ENCODE assay signal across 26 cellular contexts in genomic region chr17:3924421-3925350, GRCh38. TPM values are rescaled to one million over a fixed set of nuclear protein-coding genes. Genes with fewer than 3 reads are reported as not detected.
DNase-seq lines count a peak whose midpoint lies in the region; ATAC-seq and TF ChIP-seq lines count a peak whose summit lies in the region.
"Had no signal": no experiment of that assay in that cellular context is flagged by ENCODE, and none has a peak within 500 bp of the region (broad histone marks: within the 10 kb centered on the region; RNA-seq: fewer than 3 reads in every experiment).

No MANE protein-coding gene starts in this region.

- H3K9ac ChIP-seq in muscle layer of colon (ENCODE audit: low read length), result no peak overlapping the region

- peak; percentile 30 for ATAC-seq in Right ventricle myocardium inferior
- no peak for ATAC-seq in stimulated activated naive B cell treated with anti-CD40 and anti-IgM and Interleukin-4, amounts not matched to agents 10 μg/mL and 1 μg/mL and 100 μg/mL, for 72 hours (replicated peaks)
- no peak for ATAC-seq in HG03175 (IDR thresholded peaks at IDR 0.05; ENCODE audit: unreplicated experiment)
- ATAC-seq: activated CD8-positive, alpha-beta T cell treated with anti-CD3 and anti-CD28 coated beads, Interleukin-2, amount 10 ng/mL, durations not matched to agents 7 days and 5 days had no signal

- H3K4me1 Mint-ChIP-seq in stimulated activated naive B cell treated with anti-CD40 and anti-IgM and Interleukin-4, amounts not matched to agents 10 μg/mL and 1 μg/mL and 100 μg/mL, for 72 hours, result peaks cover 25 to 28% of the 10 kb centered on the region in 2 donors
- H3K4me1 Mint-ChIP-seq: activated naive CD4-positive, alpha-beta T cell treated with anti-CD3 and anti-CD28 coated beads, Interleukin-2, amount 10 ng/mL, durations not matched to agents 7 days and 5 days had no signal

- intact Hi-C loops in Right ventricle myocardium inferior (cut with DNase I), result no loop called here

- no peaks in the 10 kb centered on the region for H3K27me3 Mint-ChIP-seq in stimulated activated naive B cell treated with anti-CD40 and anti-IgM and Interleukin-4, amounts not matched to agents 10 μg/mL and 1 μg/mL and 100 μg/mL, for 72 hours
- H3K27me3 Mint-ChIP-seq: activated naive CD4-positive, alpha-beta T cell treated with anti-CD3 and anti-CD28 coated beads, Interleukin-2, amount 10 ng/mL, durations not matched to agents 7 days and 5 days; type B pancreatic cell had no signal

- peak; percentile 71 for DNase-seq in Right ventricle myocardium inferior (ENCODE audit: missing footprints)
- DNase-seq in right atrium auricular region (ENCODE audit: low spot score), result no peak
- peak; percentile 49 for DNase-seq in fibroblast of villous mesenchyme (ENCODE audit: low read depth)
- no peak for DNase-seq in stimulated activated naive B cell treated with anti-CD40 and anti-IgM and Interleukin-4, amounts not matched to agents 10 μg/mL and 1 μg/mL and 100 μg/mL, for 72 hours
- DNase-seq in activated CD8-positive, alpha-beta memory T cell treated with anti-CD3 and anti-CD28 coated beads for 24 hours, result no peak
- no peak for DNase-seq in GM20000 (ENCODE audit: low spot score)
- DNase-seq: activated CD8-positive, alpha-beta T cell treated with anti-CD3 and anti-CD28 coated beads, Interleukin-2, amount 10 ng/mL, durations not matched to agents 7 days and 5 days; activated naive CD4-positive, alpha-beta T cell treated with anti-CD3 and anti-CD28 coated beads, Interleukin-2, amount 10 ng/mL, durations not matched to agents 7 days and 5 days; activated T-cell treated with anti-CD3 and anti-CD28 coated beads, Interleukin-2, amount 50 U/mL, for 1 hour; anterior cingulate cortex; caudate nucleus; COR-L47; dorsolateral prefrontal cortex; foreskin melanocyte; islet precursor cell; MV-4-11; NCI-H1694; NCI-H526 treated with DMSO at 0.1 percent for 48 hours; RPMI8226; stimulated activated CD4-positive, alpha-beta T cell treated with anti-CD3 and anti-CD28 coated beads, Interleukin-4, amount 100 ng/mL, for 4 hours; T-helper 9 cell had no signal

- H3K9me3 ChIP-seq in right atrium auricular region, result no peaks in the 10 kb centered on the region
- H3K9me3 ChIP-seq in muscle layer of colon (ENCODE audit: low read length), result no peaks in the 10 kb centered on the region

- peak overlapping the region; percentile 59 for H3K27ac Mint-ChIP-seq in stimulated activated naive B cell treated with anti-CD40 and anti-IgM and Interleukin-4, amounts not matched to agents 10 μg/mL and 1 μg/mL and 100 μg/mL, for 72 hours

- H3K4me1 ChIP-seq in right atrium auricular region, result peaks cover 0 to 13% of the 10 kb centered on the region in 2 donors
- H3K4me1 ChIP-seq in muscle layer of colon (ENCODE audit: insufficient read depth, low read length), result no peaks in the 10 kb centered on the region

- H3K36me3 ChIP-seq in right atrium auricular region, result no peaks in the 10 kb centered on the region
- H3K36me3 ChIP-seq in muscle layer of colon (ENCODE audit: insufficient read depth, low read length), result no peaks in the 10 kb centered on the region

- H3K4me3 ChIP-seq in right atrium auricular region (no peak overlapping the region), fibroblast of villous mesenchyme (ENCODE audit: low read depth, low read length) (no peak overlapping the region), muscle layer of colon (ENCODE audit: low read depth in 1 of 2, low read length in 2 of 2) (no peak overlapping the region)
- H3K4me3 ChIP-seq: dorsolateral prefrontal cortex had no signal

- TF ChIP-seq CTCF in right atrium auricular region (IDR thresholded peaks at IDR 0.05), result no peak
- TF ChIP-seq CTCF in fibroblast of villous mesenchyme (IDR thresholded peaks at IDR 0.05; ENCODE audit: insufficient read depth, low read depth, low read length), result no peak
- TF ChIP-seq CTCF in GM20000 (IDR thresholded peaks at IDR 0.05; ENCODE audit: extremely low read depth, missing control alignments), result no peak

- H3K27me3 ChIP-seq in right atrium auricular region (no peaks in the 10 kb centered on the region), muscle layer of colon (ENCODE audit: control insufficient read depth in 1 of 2, insufficient read depth in 2 of 2, low read length in 2 of 2) (no peaks in the 10 kb centered on the region)
- H3K27me3 ChIP-seq: dorsolateral prefrontal cortex had no signal

- no peak overlapping the region for H3K4me3 Mint-ChIP-seq in stimulated activated naive B cell treated with anti-CD40 and anti-IgM and Interleukin-4, amounts not matched to agents 10 μg/mL and 1 μg/mL and 100 μg/mL, for 72 hours
- H3K4me3 Mint-ChIP-seq: activated CD8-positive, alpha-beta T cell treated with anti-CD3 and anti-CD28 coated beads, Interleukin-2, amount 10 ng/mL, durations not matched to agents 7 days and 5 days; activated naive CD4-positive, alpha-beta T cell treated with anti-CD3 and anti-CD28 coated beads, Interleukin-2, amount 10 ng/mL, durations not matched to agents 7 days and 5 days; type B pancreatic cell had no signal

- H3K9me3 Mint-ChIP-seq in stimulated activated naive B cell treated with anti-CD40 and anti-IgM and Interleukin-4, amounts not matched to agents 10 μg/mL and 1 μg/mL and 100 μg/mL, for 72 hours, result no peaks in the 10 kb centered on the region
- H3K9me3 Mint-ChIP-seq: activated naive CD4-positive, alpha-beta T cell treated with anti-CD3 and anti-CD28 coated beads, Interleukin-2, amount 10 ng/mL, durations not matched to agents 7 days and 5 days; type B pancreatic cell had no signal

- H3K27ac ChIP-seq in right atrium auricular region, result no peak overlapping the region
- H3K27ac ChIP-seq in muscle layer of colon (ENCODE audit: low read depth, low read length), result peak overlapping the region; percentile 52
- H3K27ac ChIP-seq: dorsolateral prefrontal cortex, epithelial cell of prostate had no signal

- H3K36me3 Mint-ChIP-seq in stimulated activated naive B cell treated with anti-CD40 and anti-IgM and Interleukin-4, amounts not matched to agents 10 μg/mL and 1 μg/mL and 100 μg/mL, for 72 hours, result peaks cover 30 to 39% of the 10 kb centered on the region in 2 donors
- H3K36me3 Mint-ChIP-seq: type B pancreatic cell had no signal

RNA-seq across cellular contexts. Expression of gene P2RX1, which starts 8.4 kb away (rescaled TPM):
- 0.16 TPM for total RNA-seq in Right ventricle myocardium inferior
- total RNA-seq in right atrium auricular region, result 1 to 10 TPM in 1 of 2 donors, under 1 TPM in 1; 0.85 to 2.8 TPM
- total RNA-seq in fibroblast of villous mesenchyme, result 1.3 and 2.3 TPM in 2 replicates
- total RNA-seq: HT1080 had no signal

RNA-seq across cellular contexts. Expression of gene CAMKK1, which starts 31.8 kb away (rescaled TPM):
- total RNA-seq in Right ventricle myocardium inferior, result 3.8 TPM
- 1 to 10 TPM; 3.0 to 3.2 TPM for total RNA-seq in right atrium auricular region
- total RNA-seq in fibroblast of villous mesenchyme, result 2.2 and 3.9 TPM in 2 replicates

RNA-seq across cellular contexts. Expression of gene ATP2A3, which starts 39.6 kb away (rescaled TPM):
- total RNA-seq in Right ventricle myocardium inferior, result 7.7 TPM
- 10 to 100 TPM in 1 of 2 donors, 1 to 10 TPM in 1; 5.5 to 12.2 TPM for total RNA-seq in right atrium auricular region
- total RNA-seq in fibroblast of villous mesenchyme, result 0.43 and 2.9 TPM in 2 replicates
- total RNA-seq: HT1080 had no signal

Comparison
In these comparisons a context has a peak if more than half of its experiments do, and no peak if none do; other contexts are left out.
1. DNase-seq: peak in Right ventricle myocardium inferior (single experiment) and fibroblast of villous mesenchyme (single experiment); none in right atrium auricular region (single experiment), stimulated activated naive B cell treated with anti-CD40 and anti-IgM and Interleukin-4, amounts not matched to agents 10 μg/mL and 1 μg/mL and 100 μg/mL, for 72 hours (single experiment), activated CD8-positive, alpha-beta memory T cell treated with anti-CD3 and anti-CD28 coated beads for 24 hours (single experiment) and GM20000 (single experiment).